27 cellular contexts compared by ENCODE assay signal in the genomic region with DNA sequence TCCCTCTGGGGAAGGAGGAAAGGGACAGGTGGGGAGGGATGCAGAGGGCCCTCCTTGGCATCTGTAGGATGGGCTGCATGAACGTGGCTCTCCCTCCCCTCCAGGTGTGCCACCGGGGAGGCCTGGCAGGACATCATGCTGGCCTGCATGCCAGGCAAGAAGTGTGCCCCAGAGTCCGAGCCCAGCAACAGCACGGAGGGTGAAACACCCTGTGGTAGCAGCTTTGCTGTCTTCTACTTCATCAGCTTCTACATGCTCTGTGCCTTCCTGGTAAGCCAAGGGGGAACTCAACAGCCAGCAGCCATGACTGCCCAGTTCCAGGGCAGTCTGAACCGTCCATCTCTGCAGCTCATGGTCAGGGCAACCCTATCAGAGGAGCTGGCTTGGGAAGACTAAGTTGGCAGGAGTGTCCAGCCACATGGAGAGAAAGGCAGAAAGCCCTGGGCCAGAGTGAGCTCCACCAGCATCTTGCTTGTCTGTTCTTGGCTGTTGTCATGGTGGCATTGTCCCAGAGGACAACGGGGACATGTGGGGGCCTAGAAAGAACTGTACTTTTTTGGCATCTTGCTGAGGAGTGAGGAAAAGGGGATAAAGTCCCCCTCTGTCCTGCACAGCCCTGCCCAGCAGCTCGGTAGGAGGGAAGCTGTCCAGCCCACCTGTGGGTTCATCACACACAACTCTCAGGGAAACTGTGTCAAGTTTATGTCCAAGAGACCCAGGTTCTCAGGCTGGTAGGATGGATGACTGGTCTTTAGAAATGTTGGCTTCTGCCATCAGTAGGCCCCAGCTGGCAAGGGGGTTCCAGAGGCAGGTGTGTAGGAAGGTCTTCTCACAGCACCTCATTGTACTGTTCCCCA.
"Had no signal": no experiment of that assay in that cellular context is flagged by ENCODE, and none has a peak within 500 bp of the region (broad histone marks: within the 10 kb centered on the region; RNA-seq: fewer than 3 reads in every experiment).

No MANE protein-coding gene starts in this region.

- FAIRE-seq: astrocyte, frontal cortex had no signal

- H3K27me3 Mint-ChIP-seq: activated CD4-positive, alpha-beta T cell treated with anti-CD3 and anti-CD28 coated beads, Interleukin-2, amount 10 ng/mL, durations not matched to agents 7 days and 5 days; activated CD8-positive, alpha-beta T cell treated with anti-CD3 and anti-CD28 coated beads for 36 hours; activated naive CD8-positive, alpha-beta T cell treated with anti-CD3 and anti-CD28 coated beads for 36 hours; naive thymus-derived CD8-positive, alpha-beta T cell; T-helper 17 cell had no signal

- ATAC-seq: activated CD8-positive, alpha-beta T cell treated with anti-CD3 and anti-CD28 coated beads for 36 hours; activated T-cell treated with anti-CD3 and anti-CD28 coated beads, Interleukin-2, amount 50 U/mL, for 72 hours; left ventricle myocardium superior; naive thymus-derived CD8-positive, alpha-beta T cell; psoas muscle; T-helper 17 cell had no signal

- H3K9me3 Mint-ChIP-seq: activated CD4-positive, alpha-beta T cell treated with anti-CD3 and anti-CD28 coated beads, Interleukin-2, amount 10 ng/mL, durations not matched to agents 7 days and 5 days; activated CD8-positive, alpha-beta T cell treated with anti-CD3 and anti-CD28 coated beads for 36 hours; activated naive CD4-positive, alpha-beta T cell treated with anti-CD3 and anti-CD28 coated beads for 36 hours; activated naive CD8-positive, alpha-beta T cell treated with anti-CD3 and anti-CD28 coated beads for 36 hours; activated T-cell treated with anti-CD3 and anti-CD28 coated beads, Interleukin-2, amount 50 U/mL, for 72 hours; naive thymus-derived CD8-positive, alpha-beta T cell; neural crest cell had no signal

- DNase-seq: activated CD4-positive, alpha-beta T cell treated with anti-CD3 and anti-CD28 coated beads for 1 hour; activated CD4-positive, alpha-beta T cell treated with anti-CD3 and anti-CD28 coated beads, Interleukin-2, amount 10 ng/mL, durations not matched to agents 7 days and 5 days; activated CD8-positive, alpha-beta T cell treated with anti-CD3 and anti-CD28 coated beads for 36 hours; activated naive CD4-positive, alpha-beta T cell treated with anti-CD3 and anti-CD28 coated beads for 36 hours; activated naive CD8-positive, alpha-beta T cell treated with anti-CD3 and anti-CD28 coated beads for 36 hours; activated T-cell treated with anti-CD3 and anti-CD28 coated beads for 4 hours; activated T-cell treated with anti-CD3 and anti-CD28 coated beads, Interleukin-2, amount 50 U/mL, for 72 hours; brain microvascular endothelial cell; caudate nucleus; dermis blood vessel endothelial cell; effector CD8-positive, alpha-beta T cell; left ventricle myocardium superior; mammary epithelial cell; midbrain; naive thymus-derived CD8-positive, alpha-beta T cell; nucleus accumbens; psoas muscle; stimulated activated naive CD4-positive, alpha-beta T cell; T-helper 17 cell; T1000 had no signal

- H3K4me1 Mint-ChIP-seq: activated CD4-positive, alpha-beta T cell treated with anti-CD3 and anti-CD28 coated beads, Interleukin-2, amount 10 ng/mL, durations not matched to agents 7 days and 5 days; activated naive CD8-positive, alpha-beta T cell treated with anti-CD3 and anti-CD28 coated beads for 36 hours; naive thymus-derived CD8-positive, alpha-beta T cell; neural crest cell; T-helper 17 cell had no signal

- H3K27ac ChIP-seq: adrenal gland, brain microvascular endothelial cell, parathyroid adenoma, psoas muscle, tibial nerve, uterus had no signal

- H3K36me3 Mint-ChIP-seq: activated naive CD8-positive, alpha-beta T cell treated with anti-CD3 and anti-CD28 coated beads for 36 hours had no signal

- H3K27ac Mint-ChIP-seq: activated CD4-positive, alpha-beta T cell treated with anti-CD3 and anti-CD28 coated beads, Interleukin-2, amount 10 ng/mL, durations not matched to agents 7 days and 5 days; activated CD8-positive, alpha-beta T cell treated with anti-CD3 and anti-CD28 coated beads for 36 hours; activated naive CD4-positive, alpha-beta T cell treated with anti-CD3 and anti-CD28 coated beads for 36 hours; activated naive CD8-positive, alpha-beta T cell treated with anti-CD3 and anti-CD28 coated beads for 36 hours; activated T-cell treated with anti-CD3 and anti-CD28 coated beads, Interleukin-2, amount 50 U/mL, for 72 hours; naive thymus-derived CD8-positive, alpha-beta T cell; T-helper 17 cell had no signal

- H3K4me3 Mint-ChIP-seq: activated CD4-positive, alpha-beta T cell treated with anti-CD3 and anti-CD28 coated beads, Interleukin-2, amount 10 ng/mL, durations not matched to agents 7 days and 5 days; activated CD8-positive, alpha-beta T cell treated with anti-CD3 and anti-CD28 coated beads for 36 hours; activated naive CD4-positive, alpha-beta T cell treated with anti-CD3 and anti-CD28 coated beads for 36 hours; activated naive CD8-positive, alpha-beta T cell treated with anti-CD3 and anti-CD28 coated beads for 36 hours; activated T-cell treated with anti-CD3 and anti-CD28 coated beads, Interleukin-2, amount 50 U/mL, for 72 hours; naive thymus-derived CD8-positive, alpha-beta T cell; neural crest cell; T-helper 17 cell had no signal
